Comparison of ENCODE assay signal across 20 cellular contexts in genomic region chr6:130700397-130700796, GRCh38.
"Had no signal": no experiment of that assay in that cellular context is flagged by ENCODE, and none has a peak within 500 bp of the region (broad histone marks: within the 10 kb centered on the region; RNA-seq: fewer than 3 reads in every experiment).

No MANE protein-coding gene starts in this region.

- H3K9me3 ChIP-seq: MG63, SJCRH30 had no signal

- H3K4me3 ChIP-seq: MG63, SJCRH30 had no signal

- ATAC-seq: Panc1, PC-3, Right ventricle myocardium inferior, SK-N-SH treated with all-trans-retinoic acid at 6 μM for 48 hours had no signal

- H3K4me1 ChIP-seq: SJCRH30 had no signal

- DNase-seq: MG63; NCI-H1092; NCI-H1105 treated with DMSO at 0.1 percent for 48 hours; NCI-H1417 treated with DMSO at 0.1 percent for 48 hours; NCI-H146; NCI-H1694 treated with DMSO at 0.1 percent for 48 hours; NCI-H1930; NCI-H2081; NCI-H2107; NCI-H2227 treated with DMSO at 0.1 percent for 48 hours; NCI-H524; NCI-H526 treated with DMSO at 0.1 percent for 48 hours; NCI-H748 treated with DMSO at 0.1 percent for 48 hours; NK-92 treated with Interleukin-12 subunit alpha and Interleukin-12 subunit beta, amount 100 ng/mL, for 24 hours; PC-3; SHP77 treated with DMSO at 0.1 percent for 48 hours; SJCRH30 had no signal

- H3K27ac ChIP-seq: SJCRH30 had no signal

- H3K36me3 ChIP-seq: MG63, SJCRH30 had no signal

- H3K27me3 ChIP-seq: MG63, SJCRH30 had no signal
